ENCODE assay signal across 8 cellular contexts in the genomic region with DNA sequence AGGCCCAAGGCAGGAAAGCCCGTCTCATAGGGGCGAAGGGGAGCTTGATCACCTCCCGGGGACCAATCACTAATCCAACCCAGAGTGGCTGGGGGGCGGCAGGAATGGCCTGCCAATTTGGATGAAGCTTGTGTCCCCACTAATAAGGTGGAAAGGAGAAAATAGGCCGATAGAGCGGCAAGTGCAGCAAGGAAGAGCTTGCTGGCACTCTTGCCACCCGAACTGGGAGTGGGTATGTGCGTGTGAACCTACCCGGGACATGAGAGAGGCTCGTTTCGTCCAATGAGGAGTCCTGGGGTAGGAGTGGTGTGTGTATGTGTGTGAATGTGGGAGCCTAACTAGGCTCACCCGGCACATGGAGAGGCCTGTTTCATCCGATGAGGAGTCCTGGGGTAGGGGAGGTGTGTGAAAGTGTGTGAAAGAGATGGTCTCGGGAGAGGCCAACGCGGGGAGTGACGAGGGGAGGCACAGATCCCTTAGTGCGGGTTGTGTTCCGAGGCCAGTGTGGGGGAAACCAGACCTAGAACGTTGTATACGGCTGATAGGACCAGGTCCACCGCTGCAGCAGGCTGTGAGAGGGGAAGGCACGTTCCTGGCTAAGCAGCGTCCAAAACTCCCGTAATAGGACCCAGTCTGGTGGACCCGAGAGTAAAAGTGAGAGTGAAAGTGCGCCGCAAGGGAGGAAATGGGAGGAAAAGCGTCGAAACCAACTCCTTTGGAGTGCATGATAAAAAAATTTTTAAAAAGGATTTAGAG. TPM values are rescaled to one million over a fixed set of nuclear protein-coding genes. Genes with fewer than 3 reads are reported as not detected.
DNase-seq lines count a peak whose midpoint lies in the region; ATAC-seq and TF ChIP-seq lines count a peak whose summit lies in the region.

No MANE protein-coding gene starts in this region.

- H3K9me3 ChIP-seq in Loucy (ENCODE audit: insufficient read depth, low read depth, low read length) = no peaks in the 10 kb centered on the region
- H3K9me3 ChIP-seq in cardiac muscle cell (ENCODE audit: low read depth) = no peaks in the 10 kb centered on the region

- peak overlapping the region; percentile 51 for H3K4me3 ChIP-seq in AG09309 (ENCODE audit: control insufficient read depth, low read depth, low read length)
- H3K4me3 ChIP-seq in Loucy (ENCODE audit: low read length, poor library complexity, severe bottlenecking) = peak overlapping the region; percentile 77
- H3K4me3 ChIP-seq in cardiac muscle cell = peak overlapping the region; percentile 18

- H3K36me3 ChIP-seq in Loucy (ENCODE audit: insufficient read depth, low read length) (no peaks in the 10 kb centered on the region), cardiac muscle cell (no peaks in the 10 kb centered on the region)

- TF ChIP-seq CTCF in AG09309 (IDR thresholded peaks at IDR 0.05; ENCODE audit: control insufficient read depth, insufficient read depth, low read depth, low read length, missing control alignments) (no peak), Loucy (conservative IDR thresholded peaks at IDR 0.05; ENCODE audit: low read length) (no peak), cardiac muscle cell (IDR thresholded peaks at IDR 0.05; ENCODE audit: low read depth, low read length) (no peak), GM10266 (IDR thresholded peaks at IDR 0.05; ENCODE audit: control insufficient read depth, insufficient read depth, low read depth, missing control alignments) (no peak)

- no peaks in the 10 kb centered on the region for H3K9me2 ChIP-seq in Loucy (replicated peaks; ENCODE audit: low read depth, low read length)

- H3K4me1 ChIP-seq in Loucy (ENCODE audit: insufficient read depth, low read length, poor library complexity, severe bottlenecking) (peaks cover 18% of the 10 kb centered on the region), cardiac muscle cell (ENCODE audit: low read depth) (peaks cover 11% of the 10 kb centered on the region)

- no peaks in the 10 kb centered on the region for H3K9me3 Mint-ChIP-seq in activated T-helper 17 cell treated with anti-CD3 and anti-CD28 coated beads, Interleukin-2, amount 50 U/mL, for 72 hours

- peak overlapping the region; percentile 85 for H3K4me2 ChIP-seq in Loucy (ENCODE audit: low read depth, low read length, poor library complexity, severe bottlenecking)

- H2AFZ ChIP-seq in Loucy (ENCODE audit: low read length) = peak overlapping the region; percentile 98

- H4K20me1 ChIP-seq in Loucy (ENCODE audit: insufficient read depth, low read length, poor library complexity, severe bottlenecking) = no peaks in the 10 kb centered on the region

- no peak overlapping the region for H3K4me3 Mint-ChIP-seq in activated T-helper 17 cell treated with anti-CD3 and anti-CD28 coated beads, Interleukin-2, amount 50 U/mL, for 72 hours

- peak; percentile 59 for ATAC-seq in activated T-helper 17 cell treated with anti-CD3 and anti-CD28 coated beads, Interleukin-2, amount 50 U/mL, for 72 hours (replicated peaks)
- ATAC-seq in HG03097 (IDR thresholded peaks at IDR 0.05; ENCODE audit: low FRiP score, unreplicated experiment) = no peak

- H3K36me3 Mint-ChIP-seq in activated T-helper 17 cell treated with anti-CD3 and anti-CD28 coated beads, Interleukin-2, amount 50 U/mL, for 72 hours (ENCODE audit: low read depth) = no peaks in the 10 kb centered on the region

- no peaks in the 10 kb centered on the region for H3K79me2 ChIP-seq in Loucy (ENCODE audit: insufficient read depth, low read length)

- no peaks in the 10 kb centered on the region for H3F3A ChIP-seq in Loucy (ENCODE audit: low read depth)

- peak overlapping the region; percentile 64 for H3K9ac ChIP-seq in Loucy (ENCODE audit: low read depth, low read length, poor library complexity, severe bottlenecking)

- H3K27me3 ChIP-seq in Loucy (ENCODE audit: insufficient read depth, low read length, poor library complexity, severe bottlenecking) (no peaks in the 10 kb centered on the region), cardiac muscle cell (peaks cover 44% of the 10 kb centered on the region)

- H3K4me1 Mint-ChIP-seq in activated T-helper 17 cell treated with anti-CD3 and anti-CD28 coated beads, Interleukin-2, amount 50 U/mL, for 72 hours = no peaks in the 10 kb centered on the region

- no peak overlapping the region for H3K27ac Mint-ChIP-seq in activated T-helper 17 cell treated with anti-CD3 and anti-CD28 coated beads, Interleukin-2, amount 50 U/mL, for 72 hours

- no peak overlapping the region for H3K27ac ChIP-seq in cardiac muscle cell

- DNase-seq in AG09309 (ENCODE audit: low read depth) = no peak
- peak; percentile 30 to 62 for DNase-seq in cardiac muscle cell (ENCODE audit: low read depth in 1 of 2, low spot score in 1 of 2)
- peak; percentile 35 for DNase-seq in pons (ENCODE audit: low spot score)
- no peak for DNase-seq in occipital lobe (lab: John Stamatoyannopoulos, UW)
- DNase-seq in GM10266 (ENCODE audit: extremely low spot score) = no peak

- H3K27me3 Mint-ChIP-seq in activated T-helper 17 cell treated with anti-CD3 and anti-CD28 coated beads, Interleukin-2, amount 50 U/mL, for 72 hours = no peaks in the 10 kb centered on the region

RNA-seq across cellular contexts. Expression of gene SELENOI, which starts 47.1 kb away (rescaled TPM):
- total RNA-seq in activated T-helper 17 cell treated with anti-CD3 and anti-CD28 coated beads, Interleukin-2, amount 50 U/mL, for 72 hours = 10 to 100 TPM; 21.0 to 44.5 TPM
- total RNA-seq in cardiac muscle cell (9.3 and 13.7 TPM in 2 replicates), occipital lobe (70.2 TPM)
- 8.1 and 10.4 TPM in 2 replicates for polyA plus RNA-seq in cardiac muscle cell

RNA-seq across cellular contexts. Expression of gene ADGRF3, which starts 47.8 kb away (rescaled TPM):
- total RNA-seq in activated T-helper 17 cell treated with anti-CD3 and anti-CD28 coated beads, Interleukin-2, amount 50 U/mL, for 72 hours = 1 to 10 TPM; 1.4 to 3.0 TPM
- total RNA-seq in cardiac muscle cell (0.11 and 0.12 TPM in 2 replicates), occipital lobe (0.16 TPM)
- 0.33 and 0.56 TPM in 2 replicates for polyA plus RNA-seq in cardiac muscle cell

RNA-seq across cellular contexts. Expression of gene HADHB, which starts 54.1 kb away (rescaled TPM):
- total RNA-seq in activated T-helper 17 cell treated with anti-CD3 and anti-CD28 coated beads, Interleukin-2, amount 50 U/mL, for 72 hours = 10 to 100 TPM; 86.2 to 87.0 TPM
- total RNA-seq in cardiac muscle cell (108 and 118 TPM in 2 replicates), occipital lobe (41.8 TPM)
- 189 and 229 TPM in 2 replicates for polyA plus RNA-seq in cardiac muscle cell

RNA-seq across cellular contexts. Expression of gene HADHA, which starts 54.4 kb away (rescaled TPM):
- total RNA-seq in activated T-helper 17 cell treated with anti-CD3 and anti-CD28 coated beads, Interleukin-2, amount 50 U/mL, for 72 hours = 100 to 1,000 TPM in 1 of 2 donors, 10 to 100 TPM in 1; 95.0 to 141 TPM
- 149 and 154 TPM in 2 replicates for total RNA-seq in cardiac muscle cell
- 197 and 223 TPM in 2 replicates for polyA plus RNA-seq in cardiac muscle cell
- total RNA-seq in occipital lobe = 89.1 TPM

Comparison
In these comparisons a context has a peak if more than half of its experiments do, and no peak if none do; other contexts are left out.
1. DNase-seq: peak in cardiac muscle cell (2 of 2) and pons (single experiment); none in AG09309 (single experiment), occipital lobe (single experiment) and GM10266 (single experiment).
2. H3K4me3 ChIP-seq: peak in every context shown above with its lines; median percentile 77 in Loucy; 51 in AG09309; 18 in cardiac muscle cell.